1 cellular context compared by ENCODE assay signal in genomic region chr12:46370380-46370734, GRCh38.
TF ChIP-seq lines count a peak whose summit lies in the region.

No MANE protein-coding gene starts in this region.

TF ChIP-seq in IMR-90, 13 proteins besides CTCF, POLR2A, EP300 and RAD21 (continued from another document):
- TF ChIP-seq USF2 (IDR thresholded peaks at IDR 0.05; ENCODE audit: low read depth, low read length): no peak
